ENCODE assay signal across 8 cellular contexts in genomic region chrX:107894038-107894437, GRCh38.
DNase-seq lines count a peak whose midpoint lies in the region; ATAC-seq, FAIRE-seq and TF ChIP-seq lines count a peak whose summit lies in the region.

No MANE protein-coding gene starts in this region.

- no peak for TF ChIP-seq POLR2A in H1 (IDR thresholded peaks at IDR 0.05; ENCODE audit: control extremely low read depth in 1 of 2, low read depth in 2 of 2, low read length in 2 of 2)

- H3K27me3 ChIP-seq in Karpas-422 (ENCODE audit: low read length) (no peaks in the 10 kb centered on the region), SK-N-SH (ENCODE audit: insufficient read depth) (peaks cover 13% of the 10 kb centered on the region; the same call in 1 of the 2 replicates), H1 (replicated peaks in 1 of 4; ENCODE audit: control insufficient read depth in 3 of 4, extremely low read depth in 1 of 4, insufficient read depth in 3 of 4, low read length in 3 of 4) (no peaks in the 10 kb centered on the region)

- ATAC-seq in GM19324 (IDR thresholded peaks at IDR 0.05; ENCODE audit: low FRiP score, unreplicated experiment) (peak; percentile 49), natural killer cell (peak; percentile 47 to 78 (median 49))

- no peaks in the 10 kb centered on the region for H3K4me1 ChIP-seq in Karpas-422 (ENCODE audit: low read length)
- H3K4me1 ChIP-seq in SK-N-SH (ENCODE audit: control insufficient read depth in 1 of 2, insufficient read depth in 2 of 2, low read depth in 1 of 2, low read length in 1 of 2): no peaks in the 10 kb centered on the region
- H3K4me1 ChIP-seq in H1 (replicated peaks in 1 of 4; ENCODE audit: control insufficient read depth in 3 of 4, insufficient read depth in 4 of 4, low read length in 3 of 4): no peaks in the 10 kb centered on the region

- H3K23me2 ChIP-seq in H1 (ENCODE audit: low read depth, low read length): no peaks in the 10 kb centered on the region

- H3K9me3 ChIP-seq in Karpas-422 (ENCODE audit: low read length): peaks cover 5% of the 10 kb centered on the region; the same call in 1 of the 2 replicates
- no peaks in the 10 kb centered on the region for H3K9me3 ChIP-seq in SK-N-SH
- H3K9me3 ChIP-seq in H1 (ENCODE audit: insufficient read depth in 2 of 2, low read depth in 1 of 2, low read length in 1 of 2): peaks cover 3% of the 10 kb centered on the region in 2 experiments; a peak in 2 of 4 replicates

- H3K4me3 ChIP-seq in Karpas-422 (ENCODE audit: low read length) (no peak overlapping the region), SK-N-SH (ENCODE audit: low read depth in 2 of 2, low read length in 1 of 2) (no peak overlapping the region), H1 (ENCODE audit: extremely low read depth in 1 of 4, insufficient read depth in 2 of 4, low read depth in 3 of 4, low read length in 4 of 4) (no peak overlapping the region)

- H3K36me3 ChIP-seq in Karpas-422 (ENCODE audit: insufficient read depth, low read length) (no peaks in the 10 kb centered on the region), SK-N-SH (replicated peaks in 1 of 2; ENCODE audit: control insufficient read depth in 1 of 2, insufficient read depth in 2 of 2, low read length in 1 of 2) (no peaks in the 10 kb centered on the region), H1 (ENCODE audit: control insufficient read depth in 2 of 4, insufficient read depth in 4 of 4, low read length in 3 of 4) (no peaks in the 10 kb centered on the region; a peak in 1 of 8 replicates)

- no peak overlapping the region for H2BK120ac ChIP-seq in H1 (replicated peaks; ENCODE audit: low read depth, low read length)

- no peak overlapping the region for H3K56ac ChIP-seq in H1 (replicated peaks; ENCODE audit: insufficient read length, low read depth, low read length)

- DNase-seq in NCI-H146 (lab: John Stamatoyannopoulos, UW): peak; percentile 21
- no peak for DNase-seq in NCI-H146 treated with DMSO at 0.1 percent for 48 hours (lab: John Stamatoyannopoulos, UW; ENCODE audit: unreplicated experiment)
- DNase-seq in Karpas-422: peak; percentile 90
- DNase-seq in SK-N-SH: peak; percentile 41
- peak in 1 of 2 experiments; percentile 39 for DNase-seq in H1 (ENCODE audit: low read depth in 1 of 2, low spot score in 2 of 2)
- no peak for DNase-seq in natural killer cell
- DNase-seq in cerebellar nuclear complex (lab: John Stamatoyannopoulos, UW): no peak

- H3K23ac ChIP-seq in H1 (ENCODE audit: insufficient read length): no peak overlapping the region

- POLR2A ChIA-PET in SK-N-SH (lab: Yijun Ruan, JAX): no interaction called here
- POLR2A ChIA-PET in H1 (lab: Charles Lee; ENCODE audit: partially characterized antibody): interaction anchor here (0.9 kb wide), 1 partner anchor 234 kb away, joined by 3 read pairs; no protein-coding TSS in a partner anchor

- H3K4me1 Mint-ChIP-seq in natural killer cell: no peaks in the 10 kb centered on the region

- H3K79me2 ChIP-seq in Karpas-422 (ENCODE audit: low read length) (no peaks in the 10 kb centered on the region), SK-N-SH (ENCODE audit: insufficient read depth) (no peaks in the 10 kb centered on the region), H1 (ENCODE audit: control insufficient read depth in 1 of 2, insufficient read depth in 2 of 2, low read length in 2 of 2) (no peaks in the 10 kb centered on the region)

- no peaks in the 10 kb centered on the region for H3F3A ChIP-seq in SK-N-SH (replicated peaks; ENCODE audit: insufficient read depth)

- no peaks in the 10 kb centered on the region for H3K9me3 Mint-ChIP-seq in natural killer cell

- WGBS in SK-N-SH (ENCODE audit: low lambda C conversion rate): 7% methylated on average over 4 of the region's 4 CpGs
- 21% methylated on average over 4 of the region's 4 CpGs; no CpG with 5 or more reads in 1 of the 2 experiments for WGBS in H1 (ENCODE audit: extremely low coverage in 1 of 2, insufficient coverage in 1 of 2, insufficient read length in 1 of 2, insufficient replicate concordance in 2 of 2, low coverage in 1 of 2, low lambda C conversion rate in 2 of 2, missing lambda C conversion rate in 1 of 2), 2 experiments

- H3K9ac ChIP-seq in Karpas-422 (ENCODE audit: low read length) (no peak overlapping the region), SK-N-SH (no peak overlapping the region), H1 (replicated peaks in 1 of 4; ENCODE audit: extremely low read depth in 1 of 4, low read depth in 3 of 4, low read length in 3 of 4) (no peak overlapping the region)

- H2BK5ac ChIP-seq in H1 (ENCODE audit: low read depth, low read length): no peak overlapping the region

- peak; percentile 68 for TF ChIP-seq CTCF in SK-N-SH (IDR thresholded peaks at IDR 0.05)
- peak in 2 of 3 experiments; percentile 37 to 43; a peak in 2 of 4 replicates for TF ChIP-seq CTCF in H1 (IDR thresholded peaks at IDR 0.05; ENCODE audit: control extremely low read depth in 1 of 3, insufficient read depth in 1 of 3, low read depth in 1 of 3, low read length in 3 of 3)
- TF ChIP-seq CTCF in natural killer cell (IDR thresholded peaks at IDR 0.05): peak; percentile 57

- intact Hi-C loops in natural killer cell (cut with micrococcal nuclease): loop anchor here (1.0 to 10.0 kb wide), 5 partner anchors 237 to 1409 kb away; no protein-coding TSS in a partner anchor

- no peak overlapping the region for H3K27ac Mint-ChIP-seq in natural killer cell

- H3K4ac ChIP-seq in H1 (replicated peaks; ENCODE audit: insufficient read length, low read depth, low read length): no peak overlapping the region

- H4K91ac ChIP-seq in H1 (replicated peaks; ENCODE audit: insufficient read length, low read length): no peak overlapping the region

- H4K20me1 ChIP-seq in Karpas-422 (ENCODE audit: insufficient read depth, low read depth, low read length) (no peaks in the 10 kb centered on the region), SK-N-SH (ENCODE audit: insufficient read depth) (no peaks in the 10 kb centered on the region), H1 (replicated peaks in 1 of 2; ENCODE audit: control insufficient read depth in 1 of 2, insufficient read depth in 2 of 2, low read length in 2 of 2) (no peaks in the 10 kb centered on the region)

- H3K79me1 ChIP-seq in H1 (ENCODE audit: low read depth, low read length): no peaks in the 10 kb centered on the region

- H3K14ac ChIP-seq in H1 (ENCODE audit: insufficient read length): no peak overlapping the region

- no peak overlapping the region for H3K4me2 ChIP-seq in Karpas-422 (ENCODE audit: low read depth, low read length, poor library complexity, severe bottlenecking)
- no peak overlapping the region for H3K4me2 ChIP-seq in SK-N-SH
- no peak overlapping the region for H3K4me2 ChIP-seq in H1 (ENCODE audit: insufficient read depth in 1 of 2, low read depth in 2 of 2, low read length in 2 of 2)

- H2AFZ ChIP-seq in Karpas-422 (ENCODE audit: low read length) (no peak overlapping the region), SK-N-SH (ENCODE audit: low read depth) (no peak overlapping the region), H1 (ENCODE audit: low read length) (no peak overlapping the region)

- H2BK15ac ChIP-seq in H1 (ENCODE audit: low read length): no peak overlapping the region

- no peak overlapping the region for H3K27ac ChIP-seq in Karpas-422 (ENCODE audit: low read length)
- no peak overlapping the region for H3K27ac ChIP-seq in SK-N-SH (ENCODE audit: low read depth in 2 of 2, low read length in 1 of 2)
- H3K27ac ChIP-seq in H1 (ENCODE audit: low read depth, low read length): no peak overlapping the region

- TF ChIP-seq EP300 in SK-N-SH (IDR thresholded peaks at IDR 0.05; ENCODE audit: borderline replicate concordance in 1 of 2, low read depth in 1 of 2, low read length in 1 of 2): no peak
- TF ChIP-seq EP300 in H1 (IDR thresholded peaks at IDR 0.05; ENCODE audit: borderline replicate concordance in 1 of 2, low read depth in 2 of 2, low read length in 2 of 2): no peak

- H3K36me3 Mint-ChIP-seq in natural killer cell: no peaks in the 10 kb centered on the region

- CTCF ChIA-PET in SK-N-SH (lab: Yijun Ruan, JAX) (interaction anchor here (0.7 to 1.2 kb wide), 7 partner anchors 10 to 894 kb away, joined by 3 to 8 read pairs (median 3); partner anchors contain the start of gene MORC4), H1 (lab: Charles Lee; ENCODE audit: partially characterized antibody) (interaction anchor here (0.6 to 4.1 kb wide), 15 partner anchors 10 to 999 kb away, joined by 3 to 21 read pairs (median 3); partner anchors contain the start of gene NCBP2L)

- peaks cover 11 to 33% of the 10 kb centered on the region in 2 donors for H3K27me3 Mint-ChIP-seq in natural killer cell (ENCODE audit: low read depth in 2 of 2)

- peak; percentile 90 for FAIRE-seq in H1 (lab: Jason Lieb, UNC)

- H3K4me3 Mint-ChIP-seq in natural killer cell: no peak overlapping the region

- H3K18ac ChIP-seq in H1 (ENCODE audit: extremely low read depth, low read length): no peak overlapping the region

- H3K9me2 ChIP-seq in Karpas-422 (replicated peaks; ENCODE audit: insufficient read depth, low read length): no peaks in the 10 kb centered on the region
- H3K9me2 ChIP-seq in SK-N-SH: no peaks in the 10 kb centered on the region

- H2BK12ac ChIP-seq in H1 (ENCODE audit: low read depth, low read length): no peak overlapping the region

- H2BK20ac ChIP-seq in H1 (ENCODE audit: low read length): no peak overlapping the region

- no peak overlapping the region for H4K5ac ChIP-seq in H1 (ENCODE audit: insufficient read length, low read depth, low read length)

- no peak overlapping the region for H2AK5ac ChIP-seq in H1 (ENCODE audit: low read depth, low read length)

- TF ChIP-seq RAD21 in SK-N-SH (IDR thresholded peaks at IDR 0.05; ENCODE audit: low read length) (peak; percentile 71), H1 (IDR thresholded peaks at IDR 0.05 in 1 of 2, conservative IDR thresholded peaks at IDR 0.05 in 1 of 2; ENCODE audit: low read depth in 2 of 2, low read length in 2 of 2) (peak; percentile 72 to 80)

- no peak overlapping the region for H4K8ac ChIP-seq in H1 (ENCODE audit: extremely low read depth, insufficient read depth, low read length)

TF ChIP-seq in SK-N-SH, 30 proteins besides CTCF, POLR2A, EP300 and RAD21 (continues in another document):
- no peak for TF ChIP-seq GATA2 (CRISPR knock-in tag; IDR thresholded peaks at IDR 0.05)
- TF ChIP-seq, protein P1, sequence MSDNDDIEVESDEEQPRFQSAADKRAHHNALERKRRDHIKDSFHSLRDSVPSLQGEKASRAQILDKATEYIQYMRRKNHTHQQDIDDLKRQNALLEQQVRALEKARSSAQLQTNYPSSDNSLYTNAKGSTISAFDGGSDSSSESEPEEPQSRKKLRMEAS (IDR thresholded peaks at IDR 0.05; ENCODE audit: low read depth): no peak
- peak; percentile 46 for TF ChIP-seq SMC3 (IDR thresholded peaks at IDR 0.05; ENCODE audit: low read depth, low read length)
- no peak for TF ChIP-seq POLR2AphosphoS5 (IDR thresholded peaks at IDR 0.05; ENCODE audit: low read depth, low read length)

TF ChIP-seq in H1, 55 proteins besides CTCF, POLR2A, EP300 and RAD21 (continues in another document):
- TF ChIP-seq, protein P2, sequence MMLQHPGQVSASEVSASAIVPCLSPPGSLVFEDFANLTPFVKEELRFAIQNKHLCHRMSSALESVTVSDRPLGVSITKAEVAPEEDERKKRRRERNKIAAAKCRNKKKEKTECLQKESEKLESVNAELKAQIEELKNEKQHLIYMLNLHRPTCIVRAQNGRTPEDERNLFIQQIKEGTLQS (IDR thresholded peaks at IDR 0.05; ENCODE audit: insufficient read depth, low read depth, low read length): no peak
- TF ChIP-seq CHD2 (IDR thresholded peaks at IDR 0.05; ENCODE audit: low read length) (no peak), CBX8 (IDR thresholded peaks at IDR 0.05; ENCODE audit: borderline replicate concordance, low read depth, low read length) (no peak)

Comparison
In these comparisons a context has a peak if more than half of its experiments do, and no peak if none do; other contexts are left out.
1. DNase-seq: peak in NCI-H146 (single experiment), Karpas-422 (single experiment) and SK-N-SH (single experiment); none in NCI-H146 treated with DMSO at 0.1 percent for 48 hours (single experiment), natural killer cell (single experiment) and cerebellar nuclear complex (0 of 2).
2. Peak in every context shown above with its lines, with median percentiles within 50 percentile points of each other: CTCF ChIP-seq.